Comparison of ENCODE assay signal across 14 cellular contexts in the genomic region with DNA sequence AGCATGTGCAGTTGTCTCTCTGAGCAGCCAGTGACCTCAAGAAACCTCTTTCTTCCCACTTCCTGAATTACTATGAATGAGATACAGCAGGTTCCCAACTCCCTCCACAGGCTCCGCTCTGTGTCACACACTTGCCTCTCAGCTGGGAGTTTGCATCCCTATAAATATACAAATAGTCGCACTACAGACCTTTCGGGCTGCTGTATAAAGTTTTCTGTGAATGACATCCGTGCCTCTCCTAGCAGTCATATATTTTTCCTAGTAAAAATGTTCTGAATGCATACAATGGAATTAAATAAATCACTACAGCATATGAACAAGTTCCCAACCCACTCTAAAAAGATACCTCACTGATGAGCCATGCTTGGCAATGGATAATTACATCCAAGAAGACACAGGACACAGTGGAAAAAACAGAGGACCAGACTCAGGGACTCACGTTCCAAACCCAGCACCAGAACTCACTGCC.
DNase-seq lines count a peak whose midpoint lies in the region; ATAC-seq, FAIRE-seq and TF ChIP-seq lines count a peak whose summit lies in the region.
"Had no signal": no experiment of that assay in that cellular context is flagged by ENCODE, and none has a peak within 500 bp of the region (broad histone marks: within the 10 kb centered on the region; RNA-seq: fewer than 3 reads in every experiment).

No MANE protein-coding gene starts in this region.

- H3K27ac ChIP-seq in thoracic aorta = peak overlapping the region; percentile 6 to 15

- no peaks in the 10 kb centered on the region for H3K9me3 Mint-ChIP-seq in activated naive CD4-positive, alpha-beta T cell treated with anti-CD3 and anti-CD28 coated beads, Interleukin-2, amount 50 U/mL, for 72 hours
- no peaks in the 10 kb centered on the region for H3K9me3 Mint-ChIP-seq in activated CD8-positive, alpha-beta T cell treated with anti-CD3 and anti-CD28 coated beads, Interleukin-2, amount 10 ng/mL, durations not matched to agents 7 days and 5 days (ENCODE audit: insufficient read depth)
- H3K9me3 Mint-ChIP-seq: neural progenitor cell had no signal

- H3K27me3 ChIP-seq in thoracic aorta (replicated peaks; ENCODE audit: insufficient read depth) = no peaks in the 10 kb centered on the region
- H3K27me3 ChIP-seq in MG63 = no peaks in the 10 kb centered on the region
- H3K27me3 ChIP-seq: neural progenitor cell had no signal

- FAIRE-seq in GM12892 (lab: Jason Lieb, UNC) = no peak
- FAIRE-seq: H1 had no signal

- peaks cover 5 to 20% of the 10 kb centered on the region in 2 donors for H3K36me3 Mint-ChIP-seq in activated naive CD4-positive, alpha-beta T cell treated with anti-CD3 and anti-CD28 coated beads, Interleukin-2, amount 50 U/mL, for 72 hours
- H3K36me3 Mint-ChIP-seq in activated CD8-positive, alpha-beta T cell treated with anti-CD3 and anti-CD28 coated beads, Interleukin-2, amount 10 ng/mL, durations not matched to agents 7 days and 5 days (ENCODE audit: low read depth) = peaks cover 44% of the 10 kb centered on the region

- no peak overlapping the region for H3K4me3 Mint-ChIP-seq in activated CD8-positive, alpha-beta T cell treated with anti-CD3 and anti-CD28 coated beads, Interleukin-2, amount 10 ng/mL, durations not matched to agents 7 days and 5 days
- H3K4me3 Mint-ChIP-seq: neural progenitor cell had no signal

- no peak overlapping the region for H3K4me3 ChIP-seq in thoracic aorta
- H3K4me3 ChIP-seq in MG63 = no peak overlapping the region
- H3K4me3 ChIP-seq: neural progenitor cell had no signal

- CTCF ChIA-PET in activated CD8-positive, alpha-beta T cell treated with anti-CD3 and anti-CD28 coated beads, Interleukin-2, amount 10 ng/mL, durations not matched to agents 7 days and 5 days (lab: Charles Lee) = no interaction called here

- no peak for DNase-seq in activated naive CD4-positive, alpha-beta T cell treated with anti-CD3 and anti-CD28 coated beads, Interleukin-2, amount 50 U/mL, for 72 hours (ENCODE audit: low spot score in 2 of 2)
- DNase-seq in activated naive CD4-positive, alpha-beta T cell treated with anti-CD3 and anti-CD28 coated beads, Interleukin-2, amount 50 U/mL, for 16 hours = no peak
- no peak for DNase-seq in activated CD8-positive, alpha-beta T cell treated with anti-CD3 and anti-CD28 coated beads, Interleukin-2, amount 10 ng/mL, durations not matched to agents 7 days and 5 days
- DNase-seq in hepatic stellate cell (ENCODE audit: low spot score) = peak; percentile 67
- DNase-seq in thoracic aorta (ENCODE audit: low spot score) = no peak
- no peak for DNase-seq in GM12892 (ENCODE audit: insufficient read length)
- no peak for DNase-seq in MG63
- no peak for DNase-seq in NCI-H2196 (lab: John Stamatoyannopoulos, UW; ENCODE audit: unreplicated experiment)
- DNase-seq: activated CD4-positive, alpha-beta T cell treated with anti-CD3 and anti-CD28 coated beads for 48 hours; AML-193; NCI-H510A; stimulated activated naive CD4-positive, alpha-beta T cell treated with Interleukin-2 at 50 U/mL for 16 hours had no signal

- H3K36me3 ChIP-seq in thoracic aorta = peaks cover 12% of the 10 kb centered on the region
- H3K36me3 ChIP-seq in MG63 = peaks cover 27% of the 10 kb centered on the region
- H3K36me3 ChIP-seq: neural progenitor cell had no signal

- peaks cover 49 to 97% of the 10 kb centered on the region in 2 donors for H3K4me1 ChIP-seq in thoracic aorta (ENCODE audit: control insufficient read depth in 1 of 2, low read depth in 2 of 2)

- H3K27ac Mint-ChIP-seq in activated naive CD4-positive, alpha-beta T cell treated with anti-CD3 and anti-CD28 coated beads, Interleukin-2, amount 50 U/mL, for 72 hours = peak overlapping the region; percentile 19 to 70
- H3K27ac Mint-ChIP-seq in activated CD8-positive, alpha-beta T cell treated with anti-CD3 and anti-CD28 coated beads, Interleukin-2, amount 10 ng/mL, durations not matched to agents 7 days and 5 days = peak overlapping the region; percentile 29
- H3K27ac Mint-ChIP-seq: neural progenitor cell had no signal

- TF ChIP-seq CTCF in thoracic aorta (IDR thresholded peaks at IDR 0.05) = no peak

- ATAC-seq in activated naive CD4-positive, alpha-beta T cell treated with anti-CD3 and anti-CD28 coated beads, Interleukin-2, amount 50 U/mL, for 72 hours = no peak
- no peak for ATAC-seq in activated CD8-positive, alpha-beta T cell treated with anti-CD3 and anti-CD28 coated beads, Interleukin-2, amount 10 ng/mL, durations not matched to agents 7 days and 5 days
- ATAC-seq in thoracic aorta (ENCODE audit: insufficient number of reproducible peaks, low FRiP score, low read depth) = no peak

- H3K4me1 Mint-ChIP-seq in activated CD8-positive, alpha-beta T cell treated with anti-CD3 and anti-CD28 coated beads, Interleukin-2, amount 10 ng/mL, durations not matched to agents 7 days and 5 days (ENCODE audit: low read depth) = peaks cover 33% of the 10 kb centered on the region

- H3K27me3 Mint-ChIP-seq in activated CD8-positive, alpha-beta T cell treated with anti-CD3 and anti-CD28 coated beads, Interleukin-2, amount 10 ng/mL, durations not matched to agents 7 days and 5 days (ENCODE audit: low read depth) = no peaks in the 10 kb centered on the region

- POLR2A ChIA-PET in activated CD8-positive, alpha-beta T cell treated with anti-CD3 and anti-CD28 coated beads, Interleukin-2, amount 10 ng/mL, durations not matched to agents 7 days and 5 days (lab: Charles Lee) = no interaction called here

- H3K9me3 ChIP-seq in thoracic aorta = no peaks in the 10 kb centered on the region
- H3K9me3 ChIP-seq in MG63 = no peaks in the 10 kb centered on the region

- no peak for TF ChIP-seq POLR2A in GM12892 (IDR thresholded peaks at IDR 0.05; ENCODE audit: low read depth, low read length)
